ENCODE assay signal across 1 cellular context in the genomic region with DNA sequence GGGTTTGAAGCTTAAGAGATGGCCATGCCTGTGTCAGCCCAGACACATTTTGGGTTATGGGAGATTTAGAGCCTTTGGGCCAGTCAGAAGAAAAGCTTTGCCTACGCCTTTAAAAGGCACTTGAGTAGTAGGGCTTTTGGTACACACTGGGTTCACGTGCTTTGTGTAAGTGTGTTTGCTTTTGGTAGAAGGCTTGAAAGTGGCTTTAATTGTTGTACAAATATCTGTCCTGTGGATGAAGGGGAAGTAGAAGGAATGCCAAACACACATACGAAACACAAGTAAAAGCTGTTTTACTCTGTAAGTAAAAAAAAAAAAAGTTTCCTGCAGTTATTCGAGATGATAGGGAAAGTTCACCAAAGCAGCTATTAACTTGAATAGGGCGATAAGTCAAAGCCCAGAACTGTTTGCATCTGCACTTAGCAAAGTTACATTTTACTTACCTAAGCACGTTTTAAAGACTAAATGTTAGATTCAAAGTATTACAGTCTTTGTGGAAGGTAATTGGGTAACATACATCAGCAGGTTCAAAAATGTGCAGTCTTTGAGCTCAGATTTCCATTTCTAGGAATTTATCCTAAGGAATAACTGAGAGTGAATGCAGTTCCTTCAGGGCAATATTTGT.
A peak's percentile ranks its signal among the peaks of the same experiment; 100 is the strongest.
TF ChIP-seq lines count a peak whose summit lies in the region.

No MANE protein-coding gene starts in this region.

TF ChIP-seq in HepG2, 621 proteins besides CTCF, POLR2A, EP300 and RAD21 (continued from another document and continues in another):
- TF ChIP-seq, protein P1, sequence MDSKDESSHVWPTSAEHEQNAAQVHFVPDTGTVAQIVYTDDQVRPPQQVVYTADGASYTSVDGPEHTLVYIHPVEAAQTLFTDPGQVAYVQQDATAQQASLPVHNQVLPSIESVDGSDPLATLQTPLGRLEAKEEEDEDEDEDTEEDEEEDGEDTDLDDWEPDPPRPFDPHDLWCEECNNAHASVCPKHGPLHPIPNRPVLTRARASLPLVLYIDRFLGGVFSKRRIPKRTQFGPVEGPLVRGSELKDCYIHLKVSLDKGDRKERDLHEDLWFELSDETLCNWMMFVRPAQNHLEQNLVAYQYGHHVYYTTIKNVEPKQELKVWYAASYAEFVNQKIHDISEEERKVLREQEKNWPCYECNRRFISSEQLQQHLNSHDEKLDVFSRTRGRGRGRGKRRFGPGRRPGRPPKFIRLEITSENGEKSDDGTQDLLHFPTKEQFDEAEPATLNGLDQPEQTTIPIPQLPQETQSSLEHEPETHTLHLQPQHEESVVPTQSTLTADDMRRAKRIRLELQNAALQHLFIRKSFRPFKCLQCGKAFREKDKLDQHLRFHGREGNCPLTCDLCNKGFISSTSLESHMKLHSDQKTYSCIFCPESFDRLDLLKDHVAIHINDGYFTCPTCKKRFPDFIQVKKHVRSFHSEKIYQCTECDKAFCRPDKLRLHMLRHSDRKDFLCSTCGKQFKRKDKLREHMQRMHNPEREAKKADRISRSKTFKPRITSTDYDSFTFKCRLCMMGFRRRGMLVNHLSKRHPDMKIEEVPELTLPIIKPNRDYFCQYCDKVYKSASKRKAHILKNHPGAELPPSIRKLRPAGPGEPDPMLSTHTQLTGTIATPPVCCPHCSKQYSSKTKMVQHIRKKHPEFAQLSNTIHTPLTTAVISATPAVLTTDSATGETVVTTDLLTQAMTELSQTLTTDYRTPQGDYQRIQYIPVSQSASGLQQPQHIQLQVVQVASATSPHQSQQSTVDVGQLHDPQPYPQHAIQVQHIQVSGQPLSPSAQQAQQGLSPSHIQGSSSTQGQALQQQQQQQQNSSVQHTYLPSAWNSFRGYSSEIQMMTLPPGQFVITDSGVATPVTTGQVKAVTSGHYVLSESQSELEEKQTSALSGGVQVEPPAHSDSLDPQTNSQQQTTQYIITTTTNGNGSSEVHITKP (CRISPR knock-in tag; IDR thresholded peaks at IDR 0.05; ENCODE audit: low read depth) = no peak
- TF ChIP-seq, protein P2, sequence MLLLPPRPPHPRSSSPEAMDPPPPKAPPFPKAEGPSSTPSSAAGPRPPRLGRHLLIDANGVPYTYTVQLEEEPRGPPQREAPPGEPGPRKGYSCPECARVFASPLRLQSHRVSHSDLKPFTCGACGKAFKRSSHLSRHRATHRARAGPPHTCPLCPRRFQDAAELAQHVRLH (CRISPR knock-in tag; IDR thresholded peaks at IDR 0.05; ENCODE audit: borderline replicate concordance, low read depth) = peak; percentile 54; the same call in 1 of the 2 replicates
- TF ChIP-seq, protein P3, sequence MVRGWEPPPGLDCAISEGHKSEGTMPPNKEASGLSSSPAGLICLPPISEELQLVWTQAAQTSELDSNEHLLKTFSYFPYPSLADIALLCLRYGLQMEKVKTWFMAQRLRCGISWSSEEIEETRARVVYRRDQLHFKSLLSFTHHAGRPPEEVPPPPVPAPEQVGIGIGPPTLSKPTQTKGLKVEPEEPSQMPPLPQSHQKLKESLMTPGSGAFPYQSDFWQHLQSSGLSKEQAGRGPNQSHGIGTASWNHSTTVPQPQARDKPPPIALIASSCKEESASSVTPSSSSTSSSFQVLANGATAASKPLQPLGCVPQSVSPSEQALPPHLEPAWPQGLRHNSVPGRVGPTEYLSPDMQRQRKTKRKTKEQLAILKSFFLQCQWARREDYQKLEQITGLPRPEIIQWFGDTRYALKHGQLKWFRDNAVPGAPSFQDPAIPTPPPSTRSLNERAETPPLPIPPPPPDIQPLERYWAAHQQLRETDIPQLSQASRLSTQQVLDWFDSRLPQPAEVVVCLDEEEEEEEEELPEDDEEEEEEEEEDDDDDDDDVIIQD (CRISPR knock-in tag; IDR thresholded peaks at IDR 0.05; ENCODE audit: low read depth) = no peak
- TF ChIP-seq POLR2AphosphoS2 (IDR thresholded peaks at IDR 0.05; ENCODE audit: low read depth, low read length) = no peak
- TF ChIP-seq THAP7 (CRISPR knock-in tag; IDR thresholded peaks at IDR 0.05) = no peak
- no peak for TF ChIP-seq ONECUT2 (CRISPR knock-in tag; IDR thresholded peaks at IDR 0.05)
- no peak for TF ChIP-seq ZNF501 (CRISPR knock-in tag; IDR thresholded peaks at IDR 0.05)
- no peak for TF ChIP-seq HNRNPL (IDR thresholded peaks at IDR 0.05; ENCODE audit: low read depth, low read length)
- no peak for TF ChIP-seq ZSCAN29 (CRISPR knock-in tag; conservative IDR thresholded peaks at IDR 0.05)
- TF ChIP-seq ZNF282 (IDR thresholded peaks at IDR 0.05; ENCODE audit: partially characterized antibody) = no peak
- TF ChIP-seq STAT5B (CRISPR knock-in tag; IDR thresholded peaks at IDR 0.05) = no peak
- TF ChIP-seq ZNF20 (CRISPR knock-in tag; IDR thresholded peaks at IDR 0.05) = no peak
- no peak for TF ChIP-seq ZNF235 (CRISPR knock-in tag; IDR thresholded peaks at IDR 0.05; ENCODE audit: borderline replicate concordance)
- TF ChIP-seq KLF9 (CRISPR knock-in tag; IDR thresholded peaks at IDR 0.05; ENCODE audit: low read depth) = no peak
- no peak for TF ChIP-seq XBP1 (CRISPR knock-in tag; IDR thresholded peaks at IDR 0.05)
- no peak for TF ChIP-seq ZNF678 (CRISPR knock-in tag; IDR thresholded peaks at IDR 0.05)
- TF ChIP-seq ZFAT (CRISPR knock-in tag; conservative IDR thresholded peaks at IDR 0.05) = no peak
- peak; percentile 89 for TF ChIP-seq ZKSCAN1 (IDR thresholded peaks at IDR 0.05; ENCODE audit: low read length)
- no peak for TF ChIP-seq RNF2 (conservative IDR thresholded peaks at IDR 0.05; ENCODE audit: low read depth)
- TF ChIP-seq BCLAF1 (IDR thresholded peaks at IDR 0.05) = no peak
- no peak for TF ChIP-seq ZNF383 (CRISPR knock-in tag; IDR thresholded peaks at IDR 0.05; ENCODE audit: borderline replicate concordance)
- TF ChIP-seq KLF13 (CRISPR knock-in tag; IDR thresholded peaks at IDR 0.05) = no peak
- no peak for TF ChIP-seq NPAS2 (CRISPR knock-in tag; IDR thresholded peaks at IDR 0.05; ENCODE audit: borderline replicate concordance)
- TF ChIP-seq ZNF260 (CRISPR knock-in tag; IDR thresholded peaks at IDR 0.05; ENCODE audit: borderline replicate concordance, low read depth) = no peak
- no peak for TF ChIP-seq REXO4 (CRISPR knock-in tag; IDR thresholded peaks at IDR 0.05; ENCODE audit: borderline replicate concordance)
- no peak for TF ChIP-seq NR3C1 (CRISPR knock-in tag; IDR thresholded peaks at IDR 0.05)
- 0 out of 2 replicates have a peak, but pooled peaks have one; percentile 21 for TF ChIP-seq KLF6 (CRISPR knock-in tag; IDR thresholded peaks at IDR 0.05)
- TF ChIP-seq EZH2 (conservative IDR thresholded peaks at IDR 0.05; ENCODE audit: low read depth, low read length) = no peak
- no peak for TF ChIP-seq SRSF1 (optimal IDR thresholded peaks at IDR 0.05; ENCODE audit: low read depth, low read length)
- 0 out of 2 replicates have a peak, but pooled peaks have one; percentile 69 for TF ChIP-seq SATB2 (CRISPR knock-in tag; IDR thresholded peaks at IDR 0.05)
- no peak for TF ChIP-seq JDP2 (CRISPR knock-in tag; IDR thresholded peaks at IDR 0.05; ENCODE audit: borderline replicate concordance)
- TF ChIP-seq ZFP36L1 (CRISPR knock-in tag; IDR thresholded peaks at IDR 0.05) = no peak; the same call in 1 of the 2 replicates
- no peak for TF ChIP-seq CENPX (CRISPR knock-in tag; IDR thresholded peaks at IDR 0.05)
- TF ChIP-seq MAFK (conservative IDR thresholded peaks at IDR 0.05 in 1 of 2, IDR thresholded peaks at IDR 0.05 in 1 of 2; ENCODE audit: low read length in 2 of 2) = peak in 1 of 2 experiments; percentile 61; a peak in 2 of 4 replicates
- no peak; the same call in 1 of the 2 replicates for TF ChIP-seq RXRA (CRISPR knock-in tag; IDR thresholded peaks at IDR 0.05)
- no peak for TF ChIP-seq ZNF382 (CRISPR knock-in tag; IDR thresholded peaks at IDR 0.05; ENCODE audit: borderline replicate concordance)
- no peak for TF ChIP-seq YEATS2 (CRISPR knock-in tag; IDR thresholded peaks at IDR 0.05; ENCODE audit: borderline replicate concordance)
- TF ChIP-seq ZNF710 (CRISPR knock-in tag; IDR thresholded peaks at IDR 0.05; ENCODE audit: borderline replicate concordance) = peak; percentile 100
- TF ChIP-seq PBX3 (CRISPR knock-in tag; IDR thresholded peaks at IDR 0.05; ENCODE audit: borderline replicate concordance) = no peak
- TF ChIP-seq, protein P4, sequence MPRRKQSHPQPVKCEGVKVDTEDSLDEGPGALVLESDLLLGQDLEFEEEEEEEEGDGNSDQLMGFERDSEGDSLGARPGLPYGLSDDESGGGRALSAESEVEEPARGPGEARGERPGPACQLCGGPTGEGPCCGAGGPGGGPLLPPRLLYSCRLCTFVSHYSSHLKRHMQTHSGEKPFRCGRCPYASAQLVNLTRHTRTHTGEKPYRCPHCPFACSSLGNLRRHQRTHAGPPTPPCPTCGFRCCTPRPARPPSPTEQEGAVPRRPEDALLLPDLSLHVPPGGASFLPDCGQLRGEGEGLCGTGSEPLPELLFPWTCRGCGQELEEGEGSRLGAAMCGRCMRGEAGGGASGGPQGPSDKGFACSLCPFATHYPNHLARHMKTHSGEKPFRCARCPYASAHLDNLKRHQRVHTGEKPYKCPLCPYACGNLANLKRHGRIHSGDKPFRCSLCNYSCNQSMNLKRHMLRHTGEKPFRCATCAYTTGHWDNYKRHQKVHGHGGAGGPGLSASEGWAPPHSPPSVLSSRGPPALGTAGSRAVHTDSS (CRISPR knock-in tag; conservative IDR thresholded peaks at IDR 0.05) = no peak
- no peak for TF ChIP-seq HNF4G (IDR thresholded peaks at IDR 0.05; ENCODE audit: borderline replicate concordance, low read depth, low read length)
- TF ChIP-seq HNF4G (CRISPR knock-in tag; IDR thresholded peaks at IDR 0.05; ENCODE audit: borderline replicate concordance, low read depth) = no peak
- no peak for TF ChIP-seq CREB1 (IDR thresholded peaks at IDR 0.05)
- peak; percentile 63 for TF ChIP-seq CREB1 (CRISPR knock-in tag; IDR thresholded peaks at IDR 0.05)
- TF ChIP-seq ZNF777 (CRISPR knock-in tag; IDR thresholded peaks at IDR 0.05) = no peak
- peak; percentile 79 for TF ChIP-seq ZMYM4 (CRISPR knock-in tag; IDR thresholded peaks at IDR 0.05)
- TF ChIP-seq ZNF713 (CRISPR knock-in tag; IDR thresholded peaks at IDR 0.05) = no peak
- TF ChIP-seq, protein P5, sequence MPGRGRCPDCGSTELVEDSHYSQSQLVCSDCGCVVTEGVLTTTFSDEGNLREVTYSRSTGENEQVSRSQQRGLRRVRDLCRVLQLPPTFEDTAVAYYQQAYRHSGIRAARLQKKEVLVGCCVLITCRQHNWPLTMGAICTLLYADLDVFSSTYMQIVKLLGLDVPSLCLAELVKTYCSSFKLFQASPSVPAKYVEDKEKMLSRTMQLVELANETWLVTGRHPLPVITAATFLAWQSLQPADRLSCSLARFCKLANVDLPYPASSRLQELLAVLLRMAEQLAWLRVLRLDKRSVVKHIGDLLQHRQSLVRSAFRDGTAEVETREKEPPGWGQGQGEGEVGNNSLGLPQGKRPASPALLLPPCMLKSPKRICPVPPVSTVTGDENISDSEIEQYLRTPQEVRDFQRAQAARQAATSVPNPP (CRISPR knock-in tag; IDR thresholded peaks at IDR 0.05) = no peak
- TF ChIP-seq MAFF (IDR thresholded peaks at IDR 0.05; ENCODE audit: low read depth, low read length) = peak; percentile 26; the same call in 1 of the 2 replicates
- peak; percentile 60 for TF ChIP-seq ERF (CRISPR knock-in tag; IDR thresholded peaks at IDR 0.05)
- TF ChIP-seq ELF1 (CRISPR knock-in tag; IDR thresholded peaks at IDR 0.05) = peak; percentile 46; the same call in 1 of the 2 replicates
- TF ChIP-seq BCL6 (CRISPR knock-in tag; IDR thresholded peaks at IDR 0.05) = peak; percentile 99
- TF ChIP-seq SALL2 (CRISPR knock-in tag; IDR thresholded peaks at IDR 0.05) = 0 out of 2 replicates have a peak, but pooled peaks have one; percentile 31
- peak; percentile 88 for TF ChIP-seq DPF2 (CRISPR knock-in tag; IDR thresholded peaks at IDR 0.05; ENCODE audit: borderline replicate concordance, low read depth)
- 0 out of 2 replicates have a peak, but pooled peaks have one; percentile 38 for TF ChIP-seq JUN (CRISPR knock-in tag; IDR thresholded peaks at IDR 0.05)
